ENCODE assay signal across 10 cellular contexts in the genomic region with DNA sequence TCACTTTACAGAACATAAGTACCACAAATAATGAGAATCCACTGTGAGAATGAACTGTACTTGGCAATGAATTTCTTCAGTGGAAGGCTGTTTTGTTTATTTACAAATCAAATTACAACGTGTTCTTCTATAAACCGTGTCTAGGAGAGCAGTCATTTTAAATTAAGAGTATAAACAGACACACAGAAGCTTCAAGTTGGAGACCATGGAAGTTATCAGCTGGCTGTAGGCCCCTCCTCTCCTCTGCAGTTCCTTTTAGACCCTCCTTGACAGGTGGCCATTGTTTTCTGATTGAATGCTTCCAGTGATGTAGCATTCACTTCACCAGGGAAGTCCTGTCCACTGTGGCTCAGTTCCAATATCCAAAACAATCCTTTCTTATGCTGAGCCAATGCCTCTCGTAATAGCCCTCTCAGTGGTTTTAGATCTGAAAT. TPM values are rescaled to one million over a fixed set of nuclear protein-coding genes. Genes with fewer than 3 reads are reported as not detected.
DNase-seq lines count a peak whose midpoint lies in the region; FAIRE-seq and TF ChIP-seq lines count a peak whose summit lies in the region.
"Had no signal": no experiment of that assay in that cellular context is flagged by ENCODE, and none has a peak within 500 bp of the region (broad histone marks: within the 10 kb centered on the region; RNA-seq: fewer than 3 reads in every experiment).

No MANE protein-coding gene starts in this region.

- no peak overlapping the region for H3K4me3 Mint-ChIP-seq in activated CD4-positive, alpha-beta memory T cell treated with anti-CD3 and anti-CD28 coated beads, Interleukin-2, amount 10 ng/mL, durations not matched to agents 7 days and 5 days
- H3K4me3 Mint-ChIP-seq in activated CD4-positive, alpha-beta memory T cell treated with anti-CD3 and anti-CD28 coated beads for 36 hours: no peak overlapping the region
- no peak overlapping the region for H3K4me3 Mint-ChIP-seq in osteocyte (ENCODE audit: unreplicated experiment)

- peaks cover 60% of the 10 kb centered on the region for H3K4me1 Mint-ChIP-seq in activated CD4-positive, alpha-beta memory T cell treated with anti-CD3 and anti-CD28 coated beads, Interleukin-2, amount 10 ng/mL, durations not matched to agents 7 days and 5 days
- H3K4me1 Mint-ChIP-seq in activated CD4-positive, alpha-beta memory T cell treated with anti-CD3 and anti-CD28 coated beads for 36 hours (ENCODE audit: low read depth): peaks cover 60% of the 10 kb centered on the region
- H3K4me1 Mint-ChIP-seq in osteocyte (ENCODE audit: unreplicated experiment): no peaks in the 10 kb centered on the region

- POLR2A ChIA-PET in activated CD4-positive, alpha-beta memory T cell treated with anti-CD3 and anti-CD28 coated beads, Interleukin-2, amount 10 ng/mL, durations not matched to agents 7 days and 5 days (lab: Charles Lee): interaction anchor here (0.9 to 1.3 kb wide), 2 partner anchors 8 to 168 kb away, joined by 3 to 5 read pairs; no protein-coding TSS in a partner anchor
- POLR2A ChIA-PET in activated CD4-positive, alpha-beta memory T cell treated with anti-CD3 and anti-CD28 coated beads for 36 hours (lab: Charles Lee): interaction anchor here (1.4 kb wide), 1 partner anchor 9 kb away, joined by 3 read pairs; no protein-coding TSS in a partner anchor

- H3K9me3 Mint-ChIP-seq in activated CD4-positive, alpha-beta memory T cell treated with anti-CD3 and anti-CD28 coated beads, Interleukin-2, amount 10 ng/mL, durations not matched to agents 7 days and 5 days: no peaks in the 10 kb centered on the region
- no peaks in the 10 kb centered on the region for H3K9me3 Mint-ChIP-seq in activated CD4-positive, alpha-beta memory T cell treated with anti-CD3 and anti-CD28 coated beads for 36 hours
- no peaks in the 10 kb centered on the region for H3K9me3 Mint-ChIP-seq in osteocyte (ENCODE audit: unreplicated experiment)

- peak overlapping the region; percentile 59 for H3K27ac ChIP-seq in temporal lobe (ENCODE audit: low read depth, low read length)

- H3K36me3 Mint-ChIP-seq in activated CD4-positive, alpha-beta memory T cell treated with anti-CD3 and anti-CD28 coated beads, Interleukin-2, amount 10 ng/mL, durations not matched to agents 7 days and 5 days (ENCODE audit: low read depth): no peaks in the 10 kb centered on the region
- H3K36me3 Mint-ChIP-seq in activated CD4-positive, alpha-beta memory T cell treated with anti-CD3 and anti-CD28 coated beads for 36 hours: no peaks in the 10 kb centered on the region
- no peaks in the 10 kb centered on the region for H3K36me3 Mint-ChIP-seq in osteocyte (ENCODE audit: unreplicated experiment)

- DNase-seq in activated CD4-positive, alpha-beta memory T cell treated with anti-CD3 and anti-CD28 coated beads, Interleukin-2, amount 10 ng/mL, durations not matched to agents 7 days and 5 days: no peak
- no peak for DNase-seq in activated CD4-positive, alpha-beta memory T cell treated with anti-CD3 and anti-CD28 coated beads for 36 hours
- DNase-seq in SHP77 (lab: John Stamatoyannopoulos, UW) (peak; percentile 43 to 58), frontal cortex (ENCODE audit: low spot score in 2 of 2) (peak; percentile 35 to 44), SKM-1 treated with dmso at 0.1 percent for 144 hours (lab: John Stamatoyannopoulos, UW; ENCODE audit: unreplicated experiment) (no peak), osteocyte (ENCODE audit: extremely low spot score, unreplicated experiment) (no peak)
- DNase-seq in stimulated activated CD4-positive, alpha-beta T cell treated with anti-CD3 and anti-CD28 coated beads, Interleukin-4, amount 100 ng/mL, for 24 hours: no peak
- DNase-seq: effector CD8-positive, alpha-beta T cell had no signal

- H3K27me3 Mint-ChIP-seq in activated CD4-positive, alpha-beta memory T cell treated with anti-CD3 and anti-CD28 coated beads, Interleukin-2, amount 10 ng/mL, durations not matched to agents 7 days and 5 days: no peaks in the 10 kb centered on the region
- H3K27me3 Mint-ChIP-seq in activated CD4-positive, alpha-beta memory T cell treated with anti-CD3 and anti-CD28 coated beads for 36 hours: no peaks in the 10 kb centered on the region
- H3K27me3 Mint-ChIP-seq in osteocyte (ENCODE audit: unreplicated experiment): no peaks in the 10 kb centered on the region

- H3K27ac Mint-ChIP-seq in activated CD4-positive, alpha-beta memory T cell treated with anti-CD3 and anti-CD28 coated beads, Interleukin-2, amount 10 ng/mL, durations not matched to agents 7 days and 5 days: peak overlapping the region; percentile 42
- no peak overlapping the region for H3K27ac Mint-ChIP-seq in activated CD4-positive, alpha-beta memory T cell treated with anti-CD3 and anti-CD28 coated beads for 36 hours
- H3K27ac Mint-ChIP-seq in osteocyte (ENCODE audit: unreplicated experiment): no peak overlapping the region

- FAIRE-seq in frontal cortex (lab: Jason Lieb, UNC): no peak
- FAIRE-seq: H1 had no signal

- CTCF ChIA-PET in activated CD4-positive, alpha-beta memory T cell treated with anti-CD3 and anti-CD28 coated beads, Interleukin-2, amount 10 ng/mL, durations not matched to agents 7 days and 5 days (lab: Charles Lee): interaction anchor here (1.3 kb wide), 1 partner anchor 67 kb away, joined by 3 read pairs; no protein-coding TSS in a partner anchor
- CTCF ChIA-PET in activated CD4-positive, alpha-beta memory T cell treated with anti-CD3 and anti-CD28 coated beads for 36 hours (lab: Charles Lee): no interaction called here

- TF ChIP-seq CTCF in osteocyte (IDR thresholded peaks at IDR 0.05): no peak

- intact Hi-C loops in activated CD4-positive, alpha-beta memory T cell treated with anti-CD3 and anti-CD28 coated beads for 36 hours (cut with micrococcal nuclease): loop anchor here (2.0 to 10.0 kb wide), 9 partner anchors 29 to 666 kb away; partner anchors contain the start of genes ATOSA, LEO1, LYSMD2 and TMOD3

RNA-seq across cellular contexts. Expression of gene MAPK6, which starts 7.3 kb away (rescaled TPM):
- 10 to 100 TPM; 44.9 to 47.9 TPM for total RNA-seq in activated CD4-positive, alpha-beta memory T cell treated with anti-CD3 and anti-CD28 coated beads, Interleukin-2, amount 10 ng/mL, durations not matched to agents 7 days and 5 days
- total RNA-seq in activated CD4-positive, alpha-beta memory T cell treated with anti-CD3 and anti-CD28 coated beads for 36 hours: 10 to 100 TPM; 39.9 to 40.8 TPM
- total RNA-seq in frontal cortex (106 TPM), temporal lobe (64.2 TPM), osteocyte (44.3 and 46.1 TPM in 2 replicates)

RNA-seq across cellular contexts. Expression of gene LEO1, which starts 40.1 kb away (rescaled TPM):
- 10 to 100 TPM; 31.2 to 32.8 TPM for total RNA-seq in activated CD4-positive, alpha-beta memory T cell treated with anti-CD3 and anti-CD28 coated beads, Interleukin-2, amount 10 ng/mL, durations not matched to agents 7 days and 5 days
- 10 to 100 TPM; 27.3 to 28.3 TPM for total RNA-seq in activated CD4-positive, alpha-beta memory T cell treated with anti-CD3 and anti-CD28 coated beads for 36 hours
- total RNA-seq in frontal cortex: 47.7 TPM
- total RNA-seq in temporal lobe: 32.9 TPM
- 17.9 and 19.4 TPM in 2 replicates for total RNA-seq in osteocyte

Comparison
In these comparisons a context has a peak if more than half of its experiments do, and no peak if none do; other contexts are left out.
1. DNase-seq: peak in SHP77 (2 of 2) and frontal cortex (2 of 2); none in activated CD4-positive, alpha-beta memory T cell treated with anti-CD3 and anti-CD28 coated beads, Interleukin-2, amount 10 ng/mL, durations not matched to agents 7 days and 5 days (single experiment), activated CD4-positive, alpha-beta memory T cell treated with anti-CD3 and anti-CD28 coated beads for 36 hours (single experiment), stimulated activated CD4-positive, alpha-beta T cell treated with anti-CD3 and anti-CD28 coated beads, Interleukin-4, amount 100 ng/mL, for 24 hours (single experiment), SKM-1 treated with dmso at 0.1 percent for 144 hours (single experiment) and osteocyte (single experiment).